Comparison of ENCODE assay signal across 11 cellular contexts in the genomic region with DNA sequence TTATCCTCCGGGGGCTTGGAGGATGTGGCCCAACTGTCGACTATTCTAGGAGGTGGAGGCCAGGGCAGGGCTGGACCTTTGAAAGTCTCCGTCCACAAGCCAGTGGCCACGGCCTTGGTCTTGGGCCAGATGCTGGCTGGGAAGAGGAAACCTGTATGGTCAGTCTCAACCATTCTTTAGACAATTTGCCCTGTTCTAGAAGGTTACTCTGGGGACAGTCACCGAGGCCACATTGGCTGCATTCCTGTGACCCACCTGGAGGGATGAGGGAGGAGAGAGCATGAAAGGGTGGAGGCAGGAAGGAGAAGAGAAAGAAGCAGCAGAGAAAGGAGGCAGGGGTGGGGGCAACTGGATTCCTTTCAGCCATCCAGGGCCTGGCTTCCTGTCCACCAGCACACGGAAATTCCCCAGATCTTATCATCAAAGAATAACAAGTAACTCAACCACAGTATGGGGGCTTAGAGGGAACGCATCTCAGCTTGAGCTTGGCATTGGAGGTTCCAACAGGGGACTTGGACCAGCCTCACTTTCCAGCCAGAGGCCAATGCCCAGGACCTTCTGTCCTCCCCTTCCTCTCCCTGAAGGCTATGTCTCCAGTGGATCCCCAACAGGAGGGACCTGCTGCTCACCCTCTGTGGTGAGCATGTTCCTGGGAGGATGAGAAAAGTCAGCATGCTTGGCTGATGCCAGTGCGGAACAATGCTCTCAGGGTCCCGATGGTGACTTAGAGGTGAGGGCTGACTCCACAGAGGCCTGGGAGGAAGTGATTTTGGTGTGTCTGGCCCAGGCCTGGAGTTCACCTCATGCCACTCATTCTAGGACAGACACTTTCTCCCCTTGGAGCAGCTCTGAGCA. TPM values are rescaled to one million over a fixed set of nuclear protein-coding genes. Genes with fewer than 3 reads are reported as not detected.
A peak's percentile ranks its signal among the peaks of the same experiment; 100 is the strongest.
DNase-seq lines count a peak whose midpoint lies in the region; ATAC-seq, FAIRE-seq and TF ChIP-seq lines count a peak whose summit lies in the region.
"Had no signal": no experiment of that assay in that cellular context is flagged by ENCODE, and none has a peak within 500 bp of the region (broad histone marks: within the 10 kb centered on the region; RNA-seq: fewer than 3 reads in every experiment).

No MANE protein-coding gene starts in this region.

- H3K36me3 ChIP-seq in Caco-2 (ENCODE audit: control insufficient read depth, insufficient read depth, low read length) (no peaks in the 10 kb centered on the region; the same call in 1 of the 2 replicates), RWPE2 (ENCODE audit: low read depth) (peaks cover 7% of the 10 kb centered on the region), H1 (ENCODE audit: control insufficient read depth in 2 of 4, insufficient read depth in 4 of 4, low read length in 3 of 4) (no peaks in the 10 kb centered on the region)
- H3K36me3 ChIP-seq in CD8-positive, alpha-beta T cell (ENCODE audit: insufficient read depth, low read length), result no peaks in the 10 kb centered on the region

- H3K4ac ChIP-seq in H1 (replicated peaks; ENCODE audit: insufficient read length, low read depth, low read length), result no peak overlapping the region

- no peaks in the 10 kb centered on the region for H4K20me1 ChIP-seq in H1 (replicated peaks in 1 of 2; ENCODE audit: control insufficient read depth in 1 of 2, insufficient read depth in 2 of 2, low read length in 2 of 2)

- WGBS in H1 (ENCODE audit: extremely low coverage in 1 of 2, insufficient coverage in 1 of 2, insufficient read length in 1 of 2, insufficient replicate concordance in 2 of 2, low coverage in 1 of 2, low lambda C conversion rate in 2 of 2, missing lambda C conversion rate in 1 of 2), 2 experiments, result 93% methylated on average over 8 of the region's 9 CpGs; no CpG with 5 or more reads in 1 of the 2 experiments

- no peaks in the 10 kb centered on the region for H3K79me1 ChIP-seq in H1 (ENCODE audit: low read depth, low read length)

- H3K27ac Mint-ChIP-seq in Caco-2 (ENCODE audit: unreplicated experiment), result peak overlapping the region; percentile 51
- H3K27ac Mint-ChIP-seq in natural killer cell treated with Interleukin-12 subunit alpha and Interleukin-12 subunit beta and Interleukin-15 and Interleukin-18, amount 100 ng/mL, for 72 hours, result peak overlapping the region in 1 of 2 donors; percentile 70
- no peak overlapping the region for H3K27ac Mint-ChIP-seq in activated CD4-positive, alpha-beta memory T cell treated with anti-CD3 and anti-CD28 coated beads, Interleukin-2, amount 10 ng/mL, durations not matched to agents 7 days and 5 days
- H3K27ac Mint-ChIP-seq in CD8-positive, alpha-beta T cell, result no peak overlapping the region

- no peak for TF ChIP-seq RAD21 in H1 (IDR thresholded peaks at IDR 0.05 in 1 of 2, conservative IDR thresholded peaks at IDR 0.05 in 1 of 2; ENCODE audit: low read depth in 2 of 2, low read length in 2 of 2)

- H2AFZ ChIP-seq in H1 (ENCODE audit: low read length), result 0 out of 2 replicates have a peak overlapping the region, but pooled peaks have one; percentile 69

- peak; percentile 48 for ATAC-seq in RWPE2 (ENCODE audit: low read depth)
- ATAC-seq in natural killer cell treated with Interleukin-12 subunit alpha and Interleukin-12 subunit beta and Interleukin-15 and Interleukin-18, amount 100 ng/mL, for 72 hours, result no peak
- no peak for ATAC-seq in CD8-positive, alpha-beta T cell

- no peaks in the 10 kb centered on the region for H3K27me3 Mint-ChIP-seq in Caco-2 (ENCODE audit: insufficient read depth, unreplicated experiment)
- no peaks in the 10 kb centered on the region for H3K27me3 Mint-ChIP-seq in natural killer cell treated with Interleukin-12 subunit alpha and Interleukin-12 subunit beta and Interleukin-15 and Interleukin-18, amount 100 ng/mL, for 72 hours
- H3K27me3 Mint-ChIP-seq in activated CD4-positive, alpha-beta memory T cell treated with anti-CD3 and anti-CD28 coated beads, Interleukin-2, amount 10 ng/mL, durations not matched to agents 7 days and 5 days, result no peaks in the 10 kb centered on the region
- H3K27me3 Mint-ChIP-seq in CD8-positive, alpha-beta T cell (ENCODE audit: low read depth), result no peaks in the 10 kb centered on the region

- H3K27ac ChIP-seq in RWPE2 (ENCODE audit: poor library complexity, severe bottlenecking), result peak overlapping the region; percentile 50
- H3K27ac ChIP-seq in H1 (ENCODE audit: low read depth, low read length), result no peak overlapping the region
- H3K27ac ChIP-seq in CD8-positive, alpha-beta T cell (ENCODE audit: low read depth, low read length), result no peak overlapping the region
- H3K27ac ChIP-seq: HL-60 had no signal

- no peak overlapping the region for H3K56ac ChIP-seq in H1 (replicated peaks; ENCODE audit: insufficient read length, low read depth, low read length)

- H3K27me3 ChIP-seq in Caco-2 (replicated peaks; ENCODE audit: control insufficient read depth, insufficient read depth, low read length) (no peaks in the 10 kb centered on the region), RWPE2 (ENCODE audit: insufficient read depth, poor library complexity, severe bottlenecking) (no peaks in the 10 kb centered on the region), H1 (replicated peaks in 1 of 4; ENCODE audit: control insufficient read depth in 3 of 4, extremely low read depth in 1 of 4, insufficient read depth in 3 of 4, low read length in 3 of 4) (no peaks in the 10 kb centered on the region)
- H3K27me3 ChIP-seq in CD8-positive, alpha-beta T cell (ENCODE audit: insufficient read depth, low read length), result no peaks in the 10 kb centered on the region

- H3K36me3 Mint-ChIP-seq in Caco-2 (ENCODE audit: insufficient read depth, unreplicated experiment), result peaks cover 25% of the 10 kb centered on the region
- H3K36me3 Mint-ChIP-seq in natural killer cell treated with Interleukin-12 subunit alpha and Interleukin-12 subunit beta and Interleukin-15 and Interleukin-18, amount 100 ng/mL, for 72 hours, result no peaks in the 10 kb centered on the region
- H3K36me3 Mint-ChIP-seq in activated CD4-positive, alpha-beta memory T cell treated with anti-CD3 and anti-CD28 coated beads, Interleukin-2, amount 10 ng/mL, durations not matched to agents 7 days and 5 days (ENCODE audit: low read depth), result no peaks in the 10 kb centered on the region
- H3K36me3 Mint-ChIP-seq in CD8-positive, alpha-beta T cell, result no peaks in the 10 kb centered on the region
- H3K36me3 Mint-ChIP-seq: brain had no signal

- FAIRE-seq in H1 (lab: Jason Lieb, UNC), result no peak

- TF ChIP-seq EP300 in H1 (IDR thresholded peaks at IDR 0.05; ENCODE audit: borderline replicate concordance in 1 of 2, low read depth in 2 of 2, low read length in 2 of 2), result no peak

- no peak overlapping the region for H3K23ac ChIP-seq in H1 (ENCODE audit: insufficient read length)

- no peak overlapping the region for H4K91ac ChIP-seq in H1 (replicated peaks; ENCODE audit: insufficient read length, low read length)

- H3K4me1 ChIP-seq in Caco-2, result peaks cover 53% of the 10 kb centered on the region
- peaks cover 10% of the 10 kb centered on the region for H3K4me1 ChIP-seq in RWPE2 (ENCODE audit: insufficient read depth, poor library complexity, severe bottlenecking)
- H3K4me1 ChIP-seq in H1 (replicated peaks in 1 of 4; ENCODE audit: control insufficient read depth in 3 of 4, insufficient read depth in 4 of 4, low read length in 3 of 4), result peaks cover 0 to 4% (median 0%) of the 10 kb centered on the region in 4 experiments; a peak in 1 of 7 replicates
- H3K4me1 ChIP-seq in CD8-positive, alpha-beta T cell (ENCODE audit: insufficient read depth, low read length), result no peaks in the 10 kb centered on the region

- H4K5ac ChIP-seq in H1 (ENCODE audit: insufficient read length, low read depth, low read length), result no peak overlapping the region

- no peak for TF ChIP-seq CTCF in Caco-2 (IDR thresholded peaks at IDR 0.05; ENCODE audit: insufficient read depth in 1 of 2, low read depth in 1 of 2, low read length in 1 of 2, severe bottlenecking in 1 of 2, unreplicated experiment in 1 of 2)
- no peak for TF ChIP-seq CTCF in RWPE2 (IDR thresholded peaks at IDR 0.05; ENCODE audit: poor library complexity, severe bottlenecking)
- TF ChIP-seq CTCF in H1 (IDR thresholded peaks at IDR 0.05; ENCODE audit: control extremely low read depth in 1 of 3, insufficient read depth in 1 of 3, low read depth in 1 of 3, low read length in 3 of 3), result no peak
- no peak for TF ChIP-seq CTCF in CD8-positive, alpha-beta T cell (IDR thresholded peaks at IDR 0.05)

- intact Hi-C loops in Caco-2 (cut with micrococcal nuclease; ENCODE audit: unreplicated experiment), result loop anchor here (1.0 kb wide), 1 partner anchor 9 kb away; no protein-coding TSS in a partner anchor
- intact Hi-C loops in CD8-positive, alpha-beta T cell (cut with DNase I, micrococcal nuclease), result no loop called here

- H3K4me3 ChIP-seq in Caco-2 (ENCODE audit: low read depth, low read length) (no peak overlapping the region), RWPE2 (ENCODE audit: severe bottlenecking) (no peak overlapping the region), H1 (ENCODE audit: extremely low read depth in 1 of 4, insufficient read depth in 2 of 4, low read depth in 3 of 4, low read length in 4 of 4) (no peak overlapping the region)
- no peak overlapping the region for H3K4me3 ChIP-seq in CD8-positive, alpha-beta T cell (ENCODE audit: low read depth, low read length)

- H3K23me2 ChIP-seq in H1 (ENCODE audit: low read depth, low read length), result peaks cover 1% of the 10 kb centered on the region; the same call in 1 of the 2 replicates

- H3K9ac ChIP-seq in H1 (replicated peaks in 1 of 4; ENCODE audit: extremely low read depth in 1 of 4, low read depth in 3 of 4, low read length in 3 of 4), result no peak overlapping the region

- POLR2A ChIA-PET in Caco-2 (lab: Charles Lee), result interaction anchor here (0.6 to 1.4 kb wide), 2 partner anchors 9 to 11 kb away, joined by 3 read pairs; no protein-coding TSS in a partner anchor
- POLR2A ChIA-PET in H1 (lab: Charles Lee; ENCODE audit: partially characterized antibody), result no interaction called here
- POLR2A ChIA-PET in activated CD4-positive, alpha-beta memory T cell treated with anti-CD3 and anti-CD28 coated beads, Interleukin-2, amount 10 ng/mL, durations not matched to agents 7 days and 5 days (lab: Charles Lee), result no interaction called here
- POLR2A ChIA-PET in CD8-positive, alpha-beta T cell (lab: Charles Lee), result no interaction called here

- CTCF ChIA-PET in Caco-2 (lab: Charles Lee) (interaction anchor here (0.6 kb wide), 1 partner anchor 74 kb away, joined by 3 read pairs; no protein-coding TSS in a partner anchor), H1 (lab: Charles Lee; ENCODE audit: partially characterized antibody) (no interaction called here)
- CTCF ChIA-PET in activated CD4-positive, alpha-beta memory T cell treated with anti-CD3 and anti-CD28 coated beads, Interleukin-2, amount 10 ng/mL, durations not matched to agents 7 days and 5 days (lab: Charles Lee), result no interaction called here
- CTCF ChIA-PET in CD8-positive, alpha-beta T cell (lab: Charles Lee), result no interaction called here

- H3K9me3 ChIP-seq in Caco-2 (no peaks in the 10 kb centered on the region), RWPE2 (ENCODE audit: severe bottlenecking) (no peaks in the 10 kb centered on the region), H1 (ENCODE audit: insufficient read depth in 2 of 2, low read depth in 1 of 2, low read length in 1 of 2) (no peaks in the 10 kb centered on the region)
- no peaks in the 10 kb centered on the region for H3K9me3 ChIP-seq in CD8-positive, alpha-beta T cell (ENCODE audit: low read length)

- no peak overlapping the region for H2BK120ac ChIP-seq in H1 (replicated peaks; ENCODE audit: low read depth, low read length)

- H3K4me1 Mint-ChIP-seq in Caco-2 (ENCODE audit: low read depth, unreplicated experiment), result peaks cover 44% of the 10 kb centered on the region
- peaks cover 6 to 7% of the 10 kb centered on the region in 2 donors for H3K4me1 Mint-ChIP-seq in natural killer cell treated with Interleukin-12 subunit alpha and Interleukin-12 subunit beta and Interleukin-15 and Interleukin-18, amount 100 ng/mL, for 72 hours (ENCODE audit: low read depth in 2 of 2)
- peaks cover 12% of the 10 kb centered on the region for H3K4me1 Mint-ChIP-seq in activated CD4-positive, alpha-beta memory T cell treated with anti-CD3 and anti-CD28 coated beads, Interleukin-2, amount 10 ng/mL, durations not matched to agents 7 days and 5 days
- H3K4me1 Mint-ChIP-seq in CD8-positive, alpha-beta T cell (ENCODE audit: low read depth), result peaks cover 4% of the 10 kb centered on the region

- H3K4me3 Mint-ChIP-seq in Caco-2 (ENCODE audit: unreplicated experiment), result peak overlapping the region; percentile 0
- no peak overlapping the region for H3K4me3 Mint-ChIP-seq in natural killer cell treated with Interleukin-12 subunit alpha and Interleukin-12 subunit beta and Interleukin-15 and Interleukin-18, amount 100 ng/mL, for 72 hours
- H3K4me3 Mint-ChIP-seq in activated CD4-positive, alpha-beta memory T cell treated with anti-CD3 and anti-CD28 coated beads, Interleukin-2, amount 10 ng/mL, durations not matched to agents 7 days and 5 days, result no peak overlapping the region
- no peak overlapping the region for H3K4me3 Mint-ChIP-seq in CD8-positive, alpha-beta T cell
- H3K4me3 Mint-ChIP-seq: brain had no signal

- DNase-seq in Caco-2, result peak; percentile 74 to 88
- DNase-seq in RWPE2 (ENCODE audit: low spot score), result peak; percentile 73
- DNase-seq in H1 (ENCODE audit: low read depth in 1 of 2, low spot score in 2 of 2), result no peak
- peak; percentile 58 for DNase-seq in natural killer cell treated with Interleukin-12 subunit alpha and Interleukin-12 subunit beta and Interleukin-15 and Interleukin-18, amount 100 ng/mL, for 72 hours (ENCODE audit: low spot score)
- no peak for DNase-seq in activated CD4-positive, alpha-beta memory T cell treated with anti-CD3 and anti-CD28 coated beads, Interleukin-2, amount 10 ng/mL, durations not matched to agents 7 days and 5 days
- DNase-seq in CD8-positive, alpha-beta T cell, result no peak
- DNase-seq in activated T-cell treated with anti-CD3 and anti-CD28 coated beads for 4 hours, result no peak
- no peak for DNase-seq in AG20443 (ENCODE audit: low spot score)
- DNase-seq: stimulated activated CD4-positive, alpha-beta T cell treated with anti-CD3 and anti-CD28 coated beads, Interleukin-2, amount 100 ng/mL, for 48 hours had no signal

- BruUV-seq in Caco-2 (replicated peaks; lab: Mats Ljungman, UMichigan), result no TSS peak

- no peak overlapping the region for H2BK20ac ChIP-seq in H1 (ENCODE audit: low read length)

- no peak overlapping the region for H2AK5ac ChIP-seq in H1 (ENCODE audit: low read depth, low read length)

- no peak for TF ChIP-seq POLR2A in H1 (IDR thresholded peaks at IDR 0.05; ENCODE audit: control extremely low read depth in 1 of 2, low read depth in 2 of 2, low read length in 2 of 2)

- peak overlapping the region; percentile 68; the same call in 1 of the 2 replicates for H2BK12ac ChIP-seq in H1 (ENCODE audit: low read depth, low read length)

- no peak overlapping the region for H3K14ac ChIP-seq in H1 (ENCODE audit: insufficient read length)

- no peak overlapping the region for H2BK5ac ChIP-seq in H1 (ENCODE audit: low read depth, low read length)

- H3K9me3 Mint-ChIP-seq in Caco-2 (ENCODE audit: unreplicated experiment), result no peaks in the 10 kb centered on the region
- H3K9me3 Mint-ChIP-seq in natural killer cell treated with Interleukin-12 subunit alpha and Interleukin-12 subunit beta and Interleukin-15 and Interleukin-18, amount 100 ng/mL, for 72 hours, result no peaks in the 10 kb centered on the region
- H3K9me3 Mint-ChIP-seq in activated CD4-positive, alpha-beta memory T cell treated with anti-CD3 and anti-CD28 coated beads, Interleukin-2, amount 10 ng/mL, durations not matched to agents 7 days and 5 days, result no peaks in the 10 kb centered on the region
- no peaks in the 10 kb centered on the region for H3K9me3 Mint-ChIP-seq in CD8-positive, alpha-beta T cell

- no peak overlapping the region for H3K4me2 ChIP-seq in H1 (ENCODE audit: insufficient read depth in 1 of 2, low read depth in 2 of 2, low read length in 2 of 2)

- H3K18ac ChIP-seq in H1 (ENCODE audit: extremely low read depth, low read length), result no peak overlapping the region; the same call in 1 of the 2 replicates

- H2BK15ac ChIP-seq in H1 (ENCODE audit: low read length), result no peak overlapping the region

- no peak overlapping the region for H4K8ac ChIP-seq in H1 (ENCODE audit: extremely low read depth, insufficient read depth, low read length)

- H3K79me2 ChIP-seq in H1 (ENCODE audit: control insufficient read depth in 1 of 2, insufficient read depth in 2 of 2, low read length in 2 of 2), result no peaks in the 10 kb centered on the region

RNA-seq across cellular contexts. Expression of gene TGM2, which starts 30.4 kb away (rescaled TPM):
- total RNA-seq in Caco-2 (2022), result 138 and 162 TPM in 2 replicates
- 1.0 and 1.3 TPM in 2 replicates for total RNA-seq in H1 (2021; fragmentation: NEBNext Ultra II Directional; extraction: Animal tissue kit (Norgen Biotek cat#: 25700))
- polyA plus RNA-seq in H1 (2011; rRNA removed), result 0.86 and 1.5 TPM in 2 replicates
- 0.92 TPM for polyA plus RNA-seq in H1 (2011; cell fraction: cytosol; rRNA removed)
- polyA plus RNA-seq in H1 (2011; cell fraction: nucleus; rRNA removed), result 1.9 TPM
- polyA plus RNA-seq in H1 (2012, experiment 1 of 2), result 0.77 to 1.3 TPM (median 1.1 TPM) in 4 replicates
- polyA plus RNA-seq in H1 (2012, experiment 2 of 2), result 1.0 TPM
- 0.73 TPM for polyA plus RNA-seq in H1 (2013, experiment 1 of 2)
- 0.79 TPM for polyA plus RNA-seq in H1 (2013, experiment 2 of 2)
- polyA minus RNA-seq in H1 (2011; rRNA and poly(A)+ RNA removed), result 0.50 and 1.8 TPM in 2 replicates
- 1.2 TPM for polyA minus RNA-seq in H1 (2011; cell fraction: cytosol; rRNA and poly(A)+ RNA removed)
- polyA minus RNA-seq in H1 (2011; cell fraction: nucleus; rRNA and poly(A)+ RNA removed), result 0.90 TPM
- 1 to 10 TPM in 1 of 2 donors, under 1 TPM in 1; 0.81 to 2.4 TPM for total RNA-seq in natural killer cell treated with Interleukin-12 subunit alpha and Interleukin-12 subunit beta and Interleukin-15 and Interleukin-18, amount 100 ng/mL, for 72 hours
- under 1 TPM; 0.33 to 0.38 TPM for total RNA-seq in activated CD4-positive, alpha-beta memory T cell treated with anti-CD3 and anti-CD28 coated beads, Interleukin-2, amount 10 ng/mL, durations not matched to agents 7 days and 5 days
- total RNA-seq in CD8-positive, alpha-beta T cell, result not detected

Comparison
In these comparisons a context has a peak if more than half of its experiments do, and no peak if none do; other contexts are left out.
1. DNase-seq: peak in Caco-2 (2 of 2), RWPE2 (single experiment) and natural killer cell treated with Interleukin-12 subunit alpha and Interleukin-12 subunit beta and Interleukin-15 and Interleukin-18, amount 100 ng/mL, for 72 hours (single experiment); none in H1 (0 of 2), activated CD4-positive, alpha-beta memory T cell treated with anti-CD3 and anti-CD28 coated beads, Interleukin-2, amount 10 ng/mL, durations not matched to agents 7 days and 5 days (single experiment), CD8-positive, alpha-beta T cell (0 of 7), activated T-cell treated with anti-CD3 and anti-CD28 coated beads for 4 hours (single experiment) and AG20443 (single experiment).
2. RNA of gene TGM2, which starts 30.4 kb away (total RNA-seq): 138 to 162 TPM in Caco-2; 0.81 to 2.4 TPM in natural killer cell treated with Interleukin-12 subunit alpha and Interleukin-12 subunit beta and Interleukin-15 and Interleukin-18, amount 100 ng/mL, for 72 hours, 1.0 to 1.3 TPM in H1, 0.33 to 0.38 TPM in activated CD4-positive, alpha-beta memory T cell treated with anti-CD3 and anti-CD28 coated beads, Interleukin-2, amount 10 ng/mL, durations not matched to agents 7 days and 5 days and not detected in CD8-positive, alpha-beta T cell; every median in the first group is over 10 times any median in the second.